ENCODE assay signal across 1 cellular context in genomic region chr13:19266979-19267378, GRCh38.
TF ChIP-seq lines count a peak whose summit lies in the region.

No MANE protein-coding gene starts in this region.

TF ChIP-seq in SK-N-SH, 30 proteins besides CTCF, POLR2A, EP300 and RAD21 (continued from another document):
- TF ChIP-seq GATA2 (CRISPR knock-in tag; IDR thresholded peaks at IDR 0.05) = no peak
- no peak for TF ChIP-seq IRF3 (IDR thresholded peaks at IDR 0.05; ENCODE audit: low read depth, low read length)
- TF ChIP-seq FOXJ3 (CRISPR knock-in tag; IDR thresholded peaks at IDR 0.05) = no peak
